Comparison of ENCODE assay signal across 1 cellular context in the genomic region with DNA sequence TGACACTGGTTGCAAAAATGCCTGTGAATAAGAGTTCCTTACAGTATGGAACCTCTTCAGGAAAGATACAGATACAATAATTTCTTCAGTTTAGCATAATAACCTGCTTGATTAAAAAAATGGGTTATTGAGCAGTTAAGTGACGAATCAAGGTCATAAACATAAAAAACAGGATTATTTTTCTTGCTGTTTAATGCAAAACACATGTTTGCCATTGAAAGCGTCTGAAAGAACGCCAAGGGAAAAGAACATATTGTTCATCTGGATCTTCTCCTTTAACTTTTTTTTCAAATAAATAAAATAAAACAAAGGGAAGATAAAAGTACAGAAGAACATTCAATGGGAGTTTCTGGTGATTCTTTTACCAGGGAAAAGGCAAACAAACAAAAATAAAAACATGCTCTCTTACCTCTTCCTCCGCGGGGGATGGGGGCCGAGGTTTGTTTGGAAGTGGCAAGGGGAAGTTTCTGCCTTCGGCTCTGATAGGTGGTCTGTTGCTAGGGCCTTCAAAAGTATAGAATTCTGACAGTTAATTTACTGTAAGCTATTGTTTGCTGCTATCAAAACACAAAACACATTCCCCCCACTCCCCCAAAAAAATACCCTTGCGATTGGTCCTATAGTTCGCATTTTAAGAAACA.
A peak's percentile ranks its signal among the peaks of the same experiment; 100 is the strongest.
TF ChIP-seq lines count a peak whose summit lies in the region.

No MANE protein-coding gene starts in this region.

TF ChIP-seq in SK-N-SH, 30 proteins besides CTCF, POLR2A, EP300 and RAD21:
- TF ChIP-seq ELF1 (IDR thresholded peaks at IDR 0.05): no peak
- TF ChIP-seq TCF12 (IDR thresholded peaks at IDR 0.05): peak; percentile 29
- TF ChIP-seq, protein P1, sequence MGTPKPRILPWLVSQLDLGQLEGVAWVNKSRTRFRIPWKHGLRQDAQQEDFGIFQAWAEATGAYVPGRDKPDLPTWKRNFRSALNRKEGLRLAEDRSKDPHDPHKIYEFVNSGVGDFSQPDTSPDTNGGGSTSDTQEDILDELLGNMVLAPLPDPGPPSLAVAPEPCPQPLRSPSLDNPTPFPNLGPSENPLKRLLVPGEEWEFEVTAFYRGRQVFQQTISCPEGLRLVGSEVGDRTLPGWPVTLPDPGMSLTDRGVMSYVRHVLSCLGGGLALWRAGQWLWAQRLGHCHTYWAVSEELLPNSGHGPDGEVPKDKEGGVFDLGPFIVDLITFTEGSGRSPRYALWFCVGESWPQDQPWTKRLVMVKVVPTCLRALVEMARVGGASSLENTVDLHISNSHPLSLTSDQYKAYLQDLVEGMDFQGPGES (IDR thresholded peaks at IDR 0.05; ENCODE audit: low read depth, low read length): no peak
- no peak for TF ChIP-seq SIN3A (IDR thresholded peaks at IDR 0.05; ENCODE audit: borderline replicate concordance, low read depth, low read length)
TF ChIP-seq in SK-N-SH: peak in this region for 1.
